Comparison of ENCODE assay signal across 11 cellular contexts in genomic region chr19:4624733-4625362, GRCh38. TPM values are rescaled to one million over a fixed set of nuclear protein-coding genes. Genes with fewer than 3 reads are reported as not detected.
DNase-seq lines count a peak whose midpoint lies in the region; ATAC-seq and TF ChIP-seq lines count a peak whose summit lies in the region.
"Had no signal": no experiment of that assay in that cellular context is flagged by ENCODE, and none has a peak within 500 bp of the region (broad histone marks: within the 10 kb centered on the region; RNA-seq: fewer than 3 reads in every experiment).

No MANE protein-coding gene starts in this region.

- no peak for ATAC-seq in HG02798 (IDR thresholded peaks at IDR 0.05; ENCODE audit: poor library complexity, unreplicated experiment)
- ATAC-seq in HG02981 (IDR thresholded peaks at IDR 0.05; ENCODE audit: unreplicated experiment), result no peak

- H3K36me3 ChIP-seq in NT2/D1 (ENCODE audit: insufficient read depth, insufficient read length, low read length), result no peaks in the 10 kb centered on the region
- H3K36me3 ChIP-seq: ascending aorta had no signal

- CTCF ChIA-PET in AG04450 (lab: Charles Lee), result no interaction called here

- peaks cover 2% of the 10 kb centered on the region for H3K4me1 ChIP-seq in NT2/D1 (ENCODE audit: insufficient read depth, insufficient read length)
- H3K4me1 ChIP-seq: ascending aorta had no signal

- TF ChIP-seq CTCF in AG04450 (IDR thresholded peaks at IDR 0.05; ENCODE audit: low read depth, low read length), result peak; percentile 49
- peak; percentile 49 for TF ChIP-seq CTCF in GM12872 (IDR thresholded peaks at IDR 0.05; ENCODE audit: insufficient read depth, low read depth, low read length)
- peak; percentile 38 for TF ChIP-seq CTCF in epithelial cell of esophagus (IDR thresholded peaks at IDR 0.05; ENCODE audit: insufficient read depth, low read depth, low read length, missing control alignments)

- H3K27me3 ChIP-seq in AG04450 (ENCODE audit: control insufficient read depth, insufficient read depth, low read length) (peaks cover 15% of the 10 kb centered on the region), NT2/D1 (ENCODE audit: insufficient read depth, insufficient read length) (no peaks in the 10 kb centered on the region)

- DNase-seq in AG04450 (ENCODE audit: low read depth, low spot score) (no peak), NT2/D1 (ENCODE audit: low read depth, low spot score) (peak; percentile 70), epithelial cell of esophagus (ENCODE audit: low read depth) (peak; percentile 47), NK-92 (lab: John Stamatoyannopoulos, UW; ENCODE audit: unreplicated experiment) (no peak)
- DNase-seq in activated CD4-positive, alpha-beta T cell treated with anti-CD3 and anti-CD28 coated beads for 48 hours, result no peak
- DNase-seq: stimulated activated CD4-positive, alpha-beta T cell treated with anti-CD3 and anti-CD28 coated beads, Interleukin-2, amount 100 ng/mL, for 48 hours had no signal

- no peak overlapping the region for H3K9ac ChIP-seq in NT2/D1 (ENCODE audit: insufficient read length, low read depth)

- no peak overlapping the region for H3K27ac ChIP-seq in AG04450 (ENCODE audit: low read depth, low read length)
- H3K27ac ChIP-seq: ascending aorta had no signal

- POLR2A ChIA-PET in AG04450 (lab: Yijun Ruan, JAX), result no interaction called here

- H3K9me3 ChIP-seq in AG04450 (ENCODE audit: control insufficient read depth, insufficient read depth, low read length) (no peaks in the 10 kb centered on the region; the same call in 1 of the 2 replicates), NT2/D1 (ENCODE audit: insufficient read depth, low read length) (no peaks in the 10 kb centered on the region)
- H3K9me3 ChIP-seq: ascending aorta had no signal

- H3K4me3 ChIP-seq in AG04450 (ENCODE audit: low read depth, low read length) (no peak overlapping the region), NT2/D1 (ENCODE audit: insufficient read length, low read depth) (no peak overlapping the region), epithelial cell of esophagus (ENCODE audit: low read length) (no peak overlapping the region)
- H3K4me3 ChIP-seq: ascending aorta, lung had no signal

RNA-seq across cellular contexts. Expression of gene TNFAIP8L1, which starts 14.5 kb away (rescaled TPM):
- polyA plus RNA-seq in AG04450 (2011; rRNA removed), result 4.1 and 4.7 TPM in 2 replicates
- polyA minus RNA-seq in AG04450 (2011; rRNA and poly(A)+ RNA removed), result 3.9 and 4.0 TPM in 2 replicates

RNA-seq across cellular contexts. Expression of gene MYDGF, which starts 45.3 kb away (rescaled TPM):
- polyA plus RNA-seq in AG04450 (2011; rRNA removed), result 126 and 160 TPM in 2 replicates
- polyA minus RNA-seq in AG04450 (2011; rRNA and poly(A)+ RNA removed), result 45.1 and 52.5 TPM in 2 replicates

Comparison
In these comparisons a context has a peak if more than half of its experiments do, and no peak if none do; other contexts are left out.
1. DNase-seq: peak in NT2/D1 (single experiment) and epithelial cell of esophagus (single experiment); none in AG04450 (single experiment), activated CD4-positive, alpha-beta T cell treated with anti-CD3 and anti-CD28 coated beads for 48 hours (single experiment) and NK-92 (single experiment).
2. Peak in every context shown above with its lines, with median percentiles within 50 percentile points of each other: CTCF ChIP-seq.